11 cellular contexts compared by ENCODE assay signal in genomic region chr10:69361303-69361614, GRCh38. TPM values are rescaled to one million over a fixed set of nuclear protein-coding genes. Genes with fewer than 3 reads are reported as not detected.
DNase-seq lines count a peak whose midpoint lies in the region; ATAC-seq and TF ChIP-seq lines count a peak whose summit lies in the region.
"Had no signal": no experiment of that assay in that cellular context is flagged by ENCODE, and none has a peak within 500 bp of the region (broad histone marks: within the 10 kb centered on the region; RNA-seq: fewer than 3 reads in every experiment).

No MANE protein-coding gene starts in this region.

- TF ChIP-seq CTCF in left lung (IDR thresholded peaks at IDR 0.05) (no peak), tibial artery (IDR thresholded peaks at IDR 0.05) (no peak)

- no peak for DNase-seq in activated CD4-positive, alpha-beta T cell treated with anti-CD3 and anti-CD28 coated beads, Interleukin-2, amount 10 ng/mL, durations not matched to agents 24 days and 14 days
- DNase-seq in activated CD4-positive, alpha-beta T cell treated with anti-CD3 and anti-CD28 coated beads for 48 hours, result no peak
- DNase-seq in astrocyte of the hippocampus (ENCODE audit: low read depth, low spot score) (peak; percentile 17), left lung (no peak), tibial artery (no peak), T-helper 2 cell (no peak)
- DNase-seq in activated T-cell treated with anti-CD3 and anti-CD28 coated beads, Interleukin-2, amount 50 U/mL, for 4 hours, result no peak
- DNase-seq: NCI-H524 treated with DMSO at 0.1 percent for 48 hours; stimulated activated naive B cell treated with anti-CD40 and anti-IgM and Interleukin-4, amounts not matched to agents 10 μg/mL and 1 μg/mL and 100 μg/mL, for 72 hours had no signal

- intact Hi-C loops in activated CD4-positive, alpha-beta T cell treated with anti-CD3 and anti-CD28 coated beads, Interleukin-2, amount 10 ng/mL, durations not matched to agents 24 days and 14 days (cut with micrococcal nuclease), result no loop called here
- intact Hi-C loops in left lung (cut with DNase I) (no loop called here), tibial artery (cut with DNase I; ENCODE audit: low total_unique reads) (loop anchor here (5.0 kb wide), 1 partner anchor 34 kb away; no protein-coding TSS in a partner anchor)

- H3K36me3 Mint-ChIP-seq in activated CD4-positive, alpha-beta T cell treated with anti-CD3 and anti-CD28 coated beads, Interleukin-2, amount 10 ng/mL, durations not matched to agents 24 days and 14 days (ENCODE audit: low read depth), result peaks cover 32% of the 10 kb centered on the region
- peaks cover 26% of the 10 kb centered on the region for H3K36me3 Mint-ChIP-seq in activated T-cell treated with anti-CD3 and anti-CD28 coated beads, Interleukin-2, amount 50 U/mL, for 4 hours (ENCODE audit: insufficient read depth)

- H3K27me3 ChIP-seq in left lung, result no peaks in the 10 kb centered on the region
- no peaks in the 10 kb centered on the region for H3K27me3 ChIP-seq in tibial artery

- H3K4me3 Mint-ChIP-seq in activated CD4-positive, alpha-beta T cell treated with anti-CD3 and anti-CD28 coated beads, Interleukin-2, amount 10 ng/mL, durations not matched to agents 24 days and 14 days, result no peak overlapping the region
- H3K4me3 Mint-ChIP-seq in activated T-cell treated with anti-CD3 and anti-CD28 coated beads, Interleukin-2, amount 50 U/mL, for 4 hours, result no peak overlapping the region
- H3K4me3 Mint-ChIP-seq: central memory CD8-positive, alpha-beta T cell; stimulated activated naive B cell treated with anti-CD40 and anti-IgM and Interleukin-4, amounts not matched to agents 10 μg/mL and 1 μg/mL and 100 μg/mL, for 72 hours had no signal

- ATAC-seq in left lung (peak; percentile 12), HG03039 (IDR thresholded peaks at IDR 0.05; ENCODE audit: unreplicated experiment) (no peak)
- ATAC-seq in activated T-cell treated with anti-CD3 and anti-CD28 coated beads, Interleukin-2, amount 50 U/mL, for 4 hours, result no peak
- ATAC-seq: stimulated activated naive B cell treated with anti-CD40 and anti-IgM and Interleukin-4, amounts not matched to agents 10 μg/mL and 1 μg/mL and 100 μg/mL, for 72 hours had no signal

- no peaks in the 10 kb centered on the region for H3K9me3 Mint-ChIP-seq in activated CD4-positive, alpha-beta T cell treated with anti-CD3 and anti-CD28 coated beads, Interleukin-2, amount 10 ng/mL, durations not matched to agents 24 days and 14 days
- no peaks in the 10 kb centered on the region for H3K9me3 Mint-ChIP-seq in activated T-cell treated with anti-CD3 and anti-CD28 coated beads, Interleukin-2, amount 50 U/mL, for 4 hours
- H3K9me3 Mint-ChIP-seq: central memory CD8-positive, alpha-beta T cell; stimulated activated naive B cell treated with anti-CD40 and anti-IgM and Interleukin-4, amounts not matched to agents 10 μg/mL and 1 μg/mL and 100 μg/mL, for 72 hours had no signal

- H3K36me3 ChIP-seq in left lung (peaks cover 0 to 54% of the 10 kb centered on the region in 2 donors), tibial artery (peaks cover 13 to 25% (median 21%) of the 10 kb centered on the region in 3 donors)

- no peaks in the 10 kb centered on the region for H3K27me3 Mint-ChIP-seq in activated CD4-positive, alpha-beta T cell treated with anti-CD3 and anti-CD28 coated beads, Interleukin-2, amount 10 ng/mL, durations not matched to agents 24 days and 14 days
- H3K27me3 Mint-ChIP-seq in activated T-cell treated with anti-CD3 and anti-CD28 coated beads, Interleukin-2, amount 50 U/mL, for 4 hours (ENCODE audit: low read depth), result no peaks in the 10 kb centered on the region
- H3K27me3 Mint-ChIP-seq: central memory CD8-positive, alpha-beta T cell; stimulated activated naive B cell treated with anti-CD40 and anti-IgM and Interleukin-4, amounts not matched to agents 10 μg/mL and 1 μg/mL and 100 μg/mL, for 72 hours had no signal

- H3K4me1 ChIP-seq in left lung (peaks cover 24 to 71% of the 10 kb centered on the region in 2 donors), tibial artery (peaks cover 6 to 81% (median 60%) of the 10 kb centered on the region in 4 donors)

- H3K27ac Mint-ChIP-seq in activated CD4-positive, alpha-beta T cell treated with anti-CD3 and anti-CD28 coated beads, Interleukin-2, amount 10 ng/mL, durations not matched to agents 24 days and 14 days, result peak overlapping the region; percentile 1
- H3K27ac Mint-ChIP-seq: stimulated activated naive B cell treated with anti-CD40 and anti-IgM and Interleukin-4, amounts not matched to agents 10 μg/mL and 1 μg/mL and 100 μg/mL, for 72 hours had no signal

- no peak overlapping the region for H3K4me3 ChIP-seq in left lung
- no peak overlapping the region for H3K4me3 ChIP-seq in tibial artery

- H3K27ac ChIP-seq in left lung (peak overlapping the region; percentile 45 to 69), tibial artery (peak overlapping the region; percentile 86 to 87)

- peaks cover 48% of the 10 kb centered on the region for H3K4me1 Mint-ChIP-seq in activated CD4-positive, alpha-beta T cell treated with anti-CD3 and anti-CD28 coated beads, Interleukin-2, amount 10 ng/mL, durations not matched to agents 24 days and 14 days
- peaks cover 57% of the 10 kb centered on the region for H3K4me1 Mint-ChIP-seq in activated T-cell treated with anti-CD3 and anti-CD28 coated beads, Interleukin-2, amount 50 U/mL, for 4 hours (ENCODE audit: low read depth)

- H3K9me3 ChIP-seq in left lung (no peaks in the 10 kb centered on the region), tibial artery (no peaks in the 10 kb centered on the region)

RNA-seq across cellular contexts. Expression of gene TACR2, which starts 55.5 kb away (rescaled TPM):
- total RNA-seq in activated CD4-positive, alpha-beta T cell treated with anti-CD3 and anti-CD28 coated beads, Interleukin-2, amount 10 ng/mL, durations not matched to agents 24 days and 14 days, result not detected in 2 replicates
- under 1 TPM; 0.31 to 0.55 TPM for total RNA-seq in left lung
- total RNA-seq in activated T-cell treated with anti-CD3 and anti-CD28 coated beads, Interleukin-2, amount 50 U/mL, for 4 hours, result under 1 TPM in 1 of 3 donors, not detected in 2; 0.11 TPM
